11 cellular contexts compared by ENCODE assay signal in genomic region chrX:31223817-31224216, GRCh38.
DNase-seq lines count a peak whose midpoint lies in the region; TF ChIP-seq lines count a peak whose summit lies in the region.
"Had no signal": no experiment of that assay in that cellular context is flagged by ENCODE, and none has a peak within 500 bp of the region (broad histone marks: within the 10 kb centered on the region; RNA-seq: fewer than 3 reads in every experiment).

No MANE protein-coding gene starts in this region.

- H3K36me3 ChIP-seq in HEK293 (ENCODE audit: control insufficient read depth in 2 of 2, insufficient read depth in 1 of 2, low read length in 2 of 2) (no peaks in the 10 kb centered on the region), Loucy (ENCODE audit: insufficient read depth, low read length) (no peaks in the 10 kb centered on the region; the same call in 1 of the 2 replicates), fibroblast of lung (ENCODE audit: control insufficient read depth, insufficient read depth, low read length) (no peaks in the 10 kb centered on the region), Caco-2 (ENCODE audit: control insufficient read depth, insufficient read depth, low read length) (no peaks in the 10 kb centered on the region)

- H3F3A ChIP-seq in Loucy (ENCODE audit: low read depth), result no peaks in the 10 kb centered on the region

- H3K27me3 Mint-ChIP-seq in immature natural killer cell (ENCODE audit: low read depth in 3 of 3) (peaks cover 0 to 2% (median 0%) of the 10 kb centered on the region in 3 donors), Caco-2 (ENCODE audit: insufficient read depth, unreplicated experiment) (no peaks in the 10 kb centered on the region)

- H3K36me3 Mint-ChIP-seq in immature natural killer cell, result no peaks in the 10 kb centered on the region
- no peaks in the 10 kb centered on the region for H3K36me3 Mint-ChIP-seq in Caco-2 (ENCODE audit: insufficient read depth, unreplicated experiment)

- H3K9ac ChIP-seq in Loucy (ENCODE audit: low read depth, low read length, poor library complexity, severe bottlenecking), result peak overlapping the region; percentile 50
- H3K9ac ChIP-seq in fibroblast of lung (ENCODE audit: insufficient read depth, low read length), result no peak overlapping the region

- CTCF ChIA-PET in HEK293 (lab: Yijun Ruan, JAX) (interaction anchor here (0.6 to 2.0 kb wide), 2 partner anchors 10 to 453 kb away, joined by 3 to 10 read pairs; no protein-coding TSS in a partner anchor), Caco-2 (lab: Charles Lee) (no interaction called here)

- H3K9me3 Mint-ChIP-seq in immature natural killer cell (peaks cover 0 to 1% (median 0%) of the 10 kb centered on the region in 6 donors), Caco-2 (ENCODE audit: unreplicated experiment) (no peaks in the 10 kb centered on the region)

- H3K4me2 ChIP-seq in Loucy (ENCODE audit: low read depth, low read length, poor library complexity, severe bottlenecking), result peak overlapping the region; percentile 41
- H3K4me2 ChIP-seq in fibroblast of lung (ENCODE audit: extremely low read depth, insufficient read depth, low read length), result no peak overlapping the region

- H3K27ac Mint-ChIP-seq in immature natural killer cell (no peak overlapping the region), Caco-2 (ENCODE audit: unreplicated experiment) (no peak overlapping the region)
- H3K27ac Mint-ChIP-seq: activated T-cell treated with anti-CD3 and anti-CD28 coated beads, Interleukin-2, amount 50 U/mL, for 72 hours had no signal

- H3K27ac ChIP-seq in HEK293 (ENCODE audit: extremely low read depth, low read depth, low read length) (no peak overlapping the region), fibroblast of lung (ENCODE audit: insufficient read depth, low read length) (no peak overlapping the region)

- H3K9me2 ChIP-seq in Loucy (replicated peaks; ENCODE audit: low read depth, low read length), result no peaks in the 10 kb centered on the region

- H3K27me3 ChIP-seq in Loucy (ENCODE audit: insufficient read depth, low read length, poor library complexity, severe bottlenecking) (no peaks in the 10 kb centered on the region), fibroblast of lung (ENCODE audit: control insufficient read depth, insufficient read depth, low read length) (no peaks in the 10 kb centered on the region), Caco-2 (replicated peaks; ENCODE audit: control insufficient read depth, insufficient read depth, low read length) (no peaks in the 10 kb centered on the region)

- intact Hi-C loops in Caco-2 (cut with micrococcal nuclease; ENCODE audit: unreplicated experiment), result no loop called here

- H3K4me3 ChIP-seq in GM12865 (ENCODE audit: low read depth, low read length) (no peak overlapping the region), HEK293 (ENCODE audit: low read depth, low read length) (no peak overlapping the region), Loucy (ENCODE audit: low read length, poor library complexity, severe bottlenecking) (no peak overlapping the region), fibroblast of lung (replicated peaks in 1 of 4; ENCODE audit: control extremely low read depth in 1 of 4, insufficient read depth in 1 of 4, low read depth in 3 of 4, low read length in 4 of 4) (no peak overlapping the region), Caco-2 (ENCODE audit: low read depth, low read length) (no peak overlapping the region)

- TF ChIP-seq CTCF in GM12865 (IDR thresholded peaks at IDR 0.05; ENCODE audit: insufficient read depth, low read depth, low read length, missing control alignments) (no peak), HEK293 (tag by site-specific recombination; IDR thresholded peaks at IDR 0.05) (no peak), Loucy (conservative IDR thresholded peaks at IDR 0.05; ENCODE audit: low read length) (no peak), fibroblast of lung (conservative IDR thresholded peaks at IDR 0.05 in 1 of 2, IDR thresholded peaks at IDR 0.05 in 1 of 2; ENCODE audit: low read depth in 1 of 2, low read length in 2 of 2) (no peak), Caco-2 (IDR thresholded peaks at IDR 0.05; ENCODE audit: insufficient read depth in 1 of 2, low read depth in 1 of 2, low read length in 1 of 2, severe bottlenecking in 1 of 2, unreplicated experiment in 1 of 2) (no peak)

- H3K9me3 ChIP-seq in HEK293 (ENCODE audit: control insufficient read depth, insufficient read depth, low read depth, low read length) (no peaks in the 10 kb centered on the region), Loucy (ENCODE audit: insufficient read depth, low read depth, low read length) (no peaks in the 10 kb centered on the region), fibroblast of lung (ENCODE audit: control insufficient read depth, insufficient read depth, low read depth, low read length) (no peaks in the 10 kb centered on the region), Caco-2 (no peaks in the 10 kb centered on the region)

- H3K79me2 ChIP-seq in Loucy (ENCODE audit: insufficient read depth, low read length) (no peaks in the 10 kb centered on the region), fibroblast of lung (ENCODE audit: control insufficient read depth, insufficient read depth, low read length) (no peaks in the 10 kb centered on the region)

- BruUV-seq in Caco-2 (replicated peaks; lab: Mats Ljungman, UMichigan), result no TSS peak

- H3K4me1 Mint-ChIP-seq in immature natural killer cell, result no peaks in the 10 kb centered on the region
- peaks cover 9% of the 10 kb centered on the region for H3K4me1 Mint-ChIP-seq in Caco-2 (ENCODE audit: low read depth, unreplicated experiment)

- POLR2A ChIA-PET in HEK293 (lab: Yijun Ruan, JAX), result no interaction called here
- POLR2A ChIA-PET in Caco-2 (lab: Charles Lee), result no interaction called here

- H3K4me3 Mint-ChIP-seq in immature natural killer cell, result no peak overlapping the region
- H3K4me3 Mint-ChIP-seq in Caco-2 (ENCODE audit: unreplicated experiment), result no peak overlapping the region
- H3K4me3 Mint-ChIP-seq: activated T-cell treated with anti-CD3 and anti-CD28 coated beads, Interleukin-2, amount 50 U/mL, for 72 hours had no signal

- DNase-seq in GM12865 (ENCODE audit: low read depth), result peak; percentile 54
- DNase-seq in fibroblast of lung (ENCODE audit: low read depth in 2 of 2), result peak; percentile 33 to 81
- no peak for DNase-seq in NCI-H1105 (lab: John Stamatoyannopoulos, UW)
- DNase-seq in putamen (ENCODE audit: low spot score), result no peak
- no peak for DNase-seq in immature natural killer cell
- no peak for DNase-seq in Caco-2
- DNase-seq: activated T-cell treated with anti-CD3 and anti-CD28 coated beads, Interleukin-2, amount 50 U/mL, for 72 hours; DND-41; NCI-H1930 had no signal

- H3K4me1 ChIP-seq in HEK293 (ENCODE audit: control insufficient read depth, insufficient read depth, low read length) (0 out of 2 replicates have a peak, but pooled peaks cover 2% of the 10 kb centered on the region), Loucy (ENCODE audit: insufficient read depth, low read length, poor library complexity, severe bottlenecking) (peaks cover 7% of the 10 kb centered on the region), fibroblast of lung (ENCODE audit: control insufficient read depth, extremely low read depth, insufficient read depth, low read length) (no peaks in the 10 kb centered on the region), Caco-2 (peaks cover 23% of the 10 kb centered on the region)

- H2AFZ ChIP-seq in Loucy (ENCODE audit: low read length) (no peak overlapping the region), fibroblast of lung (ENCODE audit: low read length) (no peak overlapping the region)

- H4K20me1 ChIP-seq in Loucy (ENCODE audit: insufficient read depth, low read length, poor library complexity, severe bottlenecking), result no peaks in the 10 kb centered on the region
- no peaks in the 10 kb centered on the region for H4K20me1 ChIP-seq in fibroblast of lung (ENCODE audit: control insufficient read depth, extremely low read depth, insufficient read depth, low read length)

TF ChIP-seq in HEK293, 187 proteins besides CTCF, POLR2A, EP300 and RAD21:
- no peak for TF ChIP-seq HOXC10 (CRISPR knock-in tag; IDR thresholded peaks at IDR 0.05)
- peak; percentile 16; the same call in 1 of the 2 replicates for TF ChIP-seq TRIM28 (IDR thresholded peaks at IDR 0.05; ENCODE audit: borderline replicate concordance, low read length)
TF ChIP-seq in HEK293: peak in this region for 1.

Comparison
In these comparisons a context has a peak if more than half of its experiments do, and no peak if none do; other contexts are left out.
1. DNase-seq: peak in GM12865 (single experiment) and fibroblast of lung (2 of 2); none in NCI-H1105 (single experiment), putamen (single experiment), immature natural killer cell (0 of 3) and Caco-2 (0 of 2).